In genomic region chr3:72520690-72521308, GRCh38 we compare ENCODE assay signal across 10 cellular contexts.
DNase-seq lines count a peak whose midpoint lies in the region; ATAC-seq and TF ChIP-seq lines count a peak whose summit lies in the region.
"Had no signal": no experiment of that assay in that cellular context is flagged by ENCODE, and none has a peak within 500 bp of the region (broad histone marks: within the 10 kb centered on the region; RNA-seq: fewer than 3 reads in every experiment).

No MANE protein-coding gene starts in this region.

- H3K27ac ChIP-seq in prostate gland, result no peak overlapping the region
- H3K27ac ChIP-seq: upper lobe of left lung had no signal

- H3K9ac ChIP-seq in adipocyte (ENCODE audit: low read length), result no peak overlapping the region

- peak; percentile 82 for DNase-seq in activated CD4-positive, alpha-beta T cell treated with anti-CD3 and anti-CD28 coated beads for 48 hours
- no peak for DNase-seq in activated CD4-positive, alpha-beta T cell treated with anti-CD3 and anti-CD28 coated beads, Interleukin-2, amount 50 U/mL, for 1 hour
- peak; percentile 50 for DNase-seq in adipocyte (ENCODE audit: low read depth)
- DNase-seq in stimulated activated CD8-positive, alpha-beta memory T cell treated with anti-CD3 and anti-CD28 coated beads, Interleukin-2, amount 100 ng/mL, for 48 hours (ENCODE audit: low read depth in 2 of 2), result peak; percentile 37 to 46
- DNase-seq in prostate gland (ENCODE audit: low spot score), result no peak
- no peak for DNase-seq in cerebellar nuclear complex (lab: John Stamatoyannopoulos, UW)
- no peak for DNase-seq in islet precursor cell
- DNase-seq: BE2C, upper lobe of left lung had no signal

- H3K4me3 ChIP-seq in adipocyte (ENCODE audit: low read length) (no peak overlapping the region), prostate gland (no peak overlapping the region)
- H3K4me3 ChIP-seq: upper lobe of left lung had no signal

- peak; percentile 60 for ATAC-seq in HG03439 (IDR thresholded peaks at IDR 0.05; ENCODE audit: unreplicated experiment)

- no peaks in the 10 kb centered on the region for H3K4me1 ChIP-seq in adipocyte (ENCODE audit: control insufficient read depth, insufficient read depth, low read length)
- H3K4me1 ChIP-seq in prostate gland (replicated peaks), result no peaks in the 10 kb centered on the region

- intact Hi-C loops in prostate gland (cut with DNase I), result no loop called here

- no peaks in the 10 kb centered on the region for H3K9me3 ChIP-seq in adipocyte (ENCODE audit: control insufficient read depth, low read length)
- H3K9me3 ChIP-seq in prostate gland, result no peaks in the 10 kb centered on the region
- H3K9me3 ChIP-seq: BE2C, upper lobe of left lung had no signal

- TF ChIP-seq CTCF in prostate gland (IDR thresholded peaks at IDR 0.05), result no peak

- H3K27me3 ChIP-seq in adipocyte (replicated peaks; ENCODE audit: control insufficient read depth, insufficient read depth, low read length), result peaks cover 34% of the 10 kb centered on the region
- H3K27me3 ChIP-seq in prostate gland (replicated peaks; ENCODE audit: insufficient read depth), result no peaks in the 10 kb centered on the region
- H3K27me3 ChIP-seq: BE2C, upper lobe of left lung had no signal

- H3K36me3 ChIP-seq in adipocyte (ENCODE audit: control insufficient read depth, insufficient read depth, low read length, severe bottlenecking), result no peaks in the 10 kb centered on the region
- no peaks in the 10 kb centered on the region for H3K36me3 ChIP-seq in prostate gland
- H3K36me3 ChIP-seq: BE2C, upper lobe of left lung had no signal

- 70% methylated on average over 8 of the region's 8 CpGs for WGBS in prostate gland

- no peak for TF ChIP-seq POLR2A in prostate gland (IDR thresholded peaks at IDR 0.05)

Comparison
In these comparisons a context has a peak if more than half of its experiments do, and no peak if none do; other contexts are left out.
1. DNase-seq: peak in activated CD4-positive, alpha-beta T cell treated with anti-CD3 and anti-CD28 coated beads for 48 hours (single experiment), adipocyte (single experiment) and stimulated activated CD8-positive, alpha-beta memory T cell treated with anti-CD3 and anti-CD28 coated beads, Interleukin-2, amount 100 ng/mL, for 48 hours (2 of 2); none in activated CD4-positive, alpha-beta T cell treated with anti-CD3 and anti-CD28 coated beads, Interleukin-2, amount 50 U/mL, for 1 hour (single experiment), prostate gland (single experiment), cerebellar nuclear complex (0 of 2) and islet precursor cell (single experiment).